16 cellular contexts compared by ENCODE assay signal in the genomic region with DNA sequence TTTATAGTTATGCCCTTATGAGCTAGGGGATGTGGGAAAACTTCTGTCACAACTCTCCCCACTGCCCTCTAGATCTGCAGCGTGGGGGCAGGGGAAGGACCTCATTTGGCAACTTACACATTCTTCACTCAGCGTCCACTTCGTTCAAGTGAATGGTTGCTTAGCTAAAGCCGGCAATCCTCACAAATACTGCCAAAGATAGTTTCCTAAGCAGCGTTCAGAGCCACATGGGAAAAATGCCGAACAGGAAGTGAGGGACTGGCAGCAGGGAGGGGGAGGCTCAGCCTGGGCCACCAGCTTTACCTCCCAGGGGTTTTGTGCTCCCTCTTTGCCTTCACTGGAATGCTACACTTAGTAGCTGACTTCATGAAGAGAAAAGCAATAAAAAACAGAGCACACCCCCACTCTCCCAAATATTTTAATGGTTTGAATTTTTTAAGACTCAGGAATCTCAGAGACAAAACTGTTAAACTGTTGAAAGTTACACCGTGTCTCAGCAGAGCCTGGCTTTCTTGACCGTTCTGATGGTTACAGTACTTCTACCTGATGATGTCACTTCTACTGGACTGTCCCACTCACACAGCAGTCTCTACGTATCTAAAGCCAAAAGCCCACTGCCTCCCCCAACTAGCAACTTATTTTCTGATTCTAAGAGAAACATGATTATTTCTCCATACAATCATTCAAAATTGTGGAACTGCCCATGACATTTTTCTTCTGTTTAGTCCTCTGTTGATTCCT. TPM values are rescaled to one million over a fixed set of nuclear protein-coding genes. Genes with fewer than 3 reads are reported as not detected.
A peak's percentile ranks its signal among the peaks of the same experiment; 100 is the strongest.
DNase-seq lines count a peak whose midpoint lies in the region; ATAC-seq, FAIRE-seq and TF ChIP-seq lines count a peak whose summit lies in the region.
"Had no signal": no experiment of that assay in that cellular context is flagged by ENCODE, and none has a peak within 500 bp of the region (broad histone marks: within the 10 kb centered on the region; RNA-seq: fewer than 3 reads in every experiment).

No MANE protein-coding gene starts in this region.

- H3K36me3 ChIP-seq in SK-N-SH (replicated peaks in 1 of 2; ENCODE audit: control insufficient read depth in 1 of 2, insufficient read depth in 2 of 2, low read length in 1 of 2) (no peaks in the 10 kb centered on the region), esophagus muscularis mucosa (no peaks in the 10 kb centered on the region), mesodermal cell (ENCODE audit: control insufficient read depth, insufficient read depth, low read length) (no peaks in the 10 kb centered on the region)
- H3K36me3 ChIP-seq: breast epithelium, WERI-Rb-1 had no signal

- no peaks in the 10 kb centered on the region for H3K27me3 ChIP-seq in SK-N-SH (ENCODE audit: insufficient read depth)
- H3K27me3 ChIP-seq in esophagus muscularis mucosa = no peaks in the 10 kb centered on the region
- H3K27me3 ChIP-seq: breast epithelium had no signal

- no peaks in the 10 kb centered on the region for H3K79me2 ChIP-seq in SK-N-SH (ENCODE audit: insufficient read depth)

- no peak for DNase-seq in SK-N-SH
- no peak for DNase-seq in esophagus muscularis mucosa (ENCODE audit: extremely low spot score)
- DNase-seq in urothelium cell line (ENCODE audit: low spot score) = peak; percentile 37
- DNase-seq in NCI-H2171 (lab: John Stamatoyannopoulos, UW) = no peak
- DNase-seq in HuH-7.5 (ENCODE audit: low spot score) = no peak
- DNase-seq: 8988T; activated T-cell treated with anti-CD3 and anti-CD28 coated beads, Interleukin-2, amount 50 U/mL, for 1 hour; SHP77 treated with DMSO at 0.1 percent for 48 hours; stimulated activated CD4-positive, alpha-beta T cell treated with anti-CD3 and anti-CD28 coated beads, Interleukin-2, amount 100 ng/mL, for 48 hours; WERI-Rb-1 had no signal

- H3K4me3 ChIP-seq in SK-N-SH (ENCODE audit: low read depth in 2 of 2, low read length in 1 of 2) (0 out of 4 replicates have a peak overlapping the region, but pooled peaks of 1 of the 2 experiments have one; percentile 8), esophagus muscularis mucosa (peak overlapping the region in 3 of 4 donors; percentile 6 to 24 (median 22)), mesodermal cell (ENCODE audit: extremely low read depth, insufficient read depth, low read length, poor library complexity, severe bottlenecking) (no peak overlapping the region)

- intact Hi-C loops in esophagus muscularis mucosa (cut with DNase I) = no loop called here

- H3K9me2 ChIP-seq in SK-N-SH = no peaks in the 10 kb centered on the region

- no peaks in the 10 kb centered on the region for H3K9me3 ChIP-seq in SK-N-SH
- H3K9me3 ChIP-seq in esophagus muscularis mucosa = no peaks in the 10 kb centered on the region
- H3K9me3 ChIP-seq in mesodermal cell (ENCODE audit: control insufficient read depth, low read length) = no peaks in the 10 kb centered on the region
- H3K9me3 ChIP-seq: breast epithelium had no signal

- no peak overlapping the region for H3K9ac ChIP-seq in SK-N-SH

- TF ChIP-seq RAD21 in SK-N-SH (IDR thresholded peaks at IDR 0.05; ENCODE audit: low read length) = no peak

- no peaks in the 10 kb centered on the region for H3K4me1 ChIP-seq in SK-N-SH (ENCODE audit: control insufficient read depth in 1 of 2, insufficient read depth in 2 of 2, low read depth in 1 of 2, low read length in 1 of 2)
- H3K4me1 ChIP-seq in esophagus muscularis mucosa = no peaks in the 10 kb centered on the region
- H3K4me1 ChIP-seq in mesodermal cell (ENCODE audit: control insufficient read depth, insufficient read depth, low read length, poor library complexity, severe bottlenecking) = no peaks in the 10 kb centered on the region
- H3K4me1 ChIP-seq: breast epithelium had no signal

- peak overlapping the region; percentile 9; the same call in 1 of the 2 replicates for H2AFZ ChIP-seq in SK-N-SH (ENCODE audit: low read depth)

- no peak for TF ChIP-seq EP300 in SK-N-SH (IDR thresholded peaks at IDR 0.05; ENCODE audit: borderline replicate concordance in 1 of 2, low read depth in 1 of 2, low read length in 1 of 2)
- TF ChIP-seq EP300 in esophagus muscularis mucosa (IDR thresholded peaks at IDR 0.05) = no peak

- TF ChIP-seq CTCF in SK-N-SH (IDR thresholded peaks at IDR 0.05) (no peak), esophagus muscularis mucosa (IDR thresholded peaks at IDR 0.05) (no peak)

- TF ChIP-seq POLR2A in esophagus muscularis mucosa (IDR thresholded peaks at IDR 0.05; ENCODE audit: low read depth) = no peak

- CTCF ChIA-PET in SK-N-SH (lab: Yijun Ruan, JAX) = interaction anchor here (0.6 kb wide), 1 partner anchor 759 kb away, joined by 3 read pairs; no protein-coding TSS in a partner anchor

- no peaks in the 10 kb centered on the region for H4K20me1 ChIP-seq in SK-N-SH (ENCODE audit: insufficient read depth)

- ATAC-seq in SK-N-SH treated with all-trans-retinoic acid at 6 μM for 48 hours = no peak; the same call in 2 of the 3 replicates
- no peak for ATAC-seq in GM18861 (IDR thresholded peaks at IDR 0.05; ENCODE audit: unreplicated experiment)

- H3K4me2 ChIP-seq in SK-N-SH = peak overlapping the region; percentile 9; the same call in 1 of the 2 replicates

- FAIRE-seq in urothelium cell line (lab: Jason Lieb, UNC) = no peak

- no peaks in the 10 kb centered on the region for H3F3A ChIP-seq in SK-N-SH (replicated peaks; ENCODE audit: insufficient read depth)

- no peak overlapping the region for H3K27ac ChIP-seq in SK-N-SH (ENCODE audit: low read depth in 2 of 2, low read length in 1 of 2)
- H3K27ac ChIP-seq in esophagus muscularis mucosa (replicated peaks in 1 of 4) = no peak overlapping the region
- H3K27ac ChIP-seq in mesodermal cell (ENCODE audit: low read depth, low read length, severe bottlenecking) = peak overlapping the region; percentile 4
- H3K27ac ChIP-seq: breast epithelium, WERI-Rb-1 had no signal

- 20% methylated on average over 9 of the region's 9 CpGs for WGBS in SK-N-SH (ENCODE audit: low lambda C conversion rate)
- 56% methylated on average over 9 of the region's 9 CpGs for WGBS in esophagus muscularis mucosa
- WGBS in mesodermal cell (ENCODE audit: insufficient coverage in 2 of 2), 2 experiments = 81 to 94% methylated on average over 3 of the region's 9 CpGs

- POLR2A ChIA-PET in SK-N-SH (lab: Yijun Ruan, JAX) = no interaction called here

TF ChIP-seq in SK-N-SH, 30 proteins besides CTCF, POLR2A, EP300 and RAD21:
- TF ChIP-seq IRF3 (IDR thresholded peaks at IDR 0.05; ENCODE audit: low read depth, low read length) = no peak

TF ChIP-seq in SK-N-SH treated with all-trans-retinoic acid at 6 μM for 48 hours, 23 proteins besides CTCF, POLR2A, EP300 and RAD21:
- TF ChIP-seq TSHZ2 (CRISPR knock-in tag; IDR thresholded peaks at IDR 0.05) = no peak
- TF ChIP-seq BACH2 (CRISPR knock-in tag; IDR thresholded peaks at IDR 0.05; ENCODE audit: borderline replicate concordance) = no peak

RNA-seq across cellular contexts. Expression of gene GRM3, which starts 10.4 kb away (rescaled TPM):
- polyA plus RNA-seq in SK-N-SH (2012; rRNA removed) = not detected in 2 replicates
- polyA plus RNA-seq in SK-N-SH (2012; cell fraction: cytosol; rRNA removed) = 0.01 TPM in 1 of 2 replicates, not detected in the other
- not detected in 2 replicates for polyA plus RNA-seq in SK-N-SH (2012; cell fraction: nucleus; rRNA removed)
- total RNA-seq in esophagus muscularis mucosa = not detected
- polyA plus RNA-seq in mesodermal cell (2013, experiment 1 of 2) = 1.7 TPM
- 1.1 TPM for polyA plus RNA-seq in mesodermal cell (2013, experiment 2 of 2)
- total RNA-seq: breast epithelium, kidney epithelial cell, NCI-H460 had no signal
